Comparison of ENCODE assay signal across 1 cellular context in the genomic region with DNA sequence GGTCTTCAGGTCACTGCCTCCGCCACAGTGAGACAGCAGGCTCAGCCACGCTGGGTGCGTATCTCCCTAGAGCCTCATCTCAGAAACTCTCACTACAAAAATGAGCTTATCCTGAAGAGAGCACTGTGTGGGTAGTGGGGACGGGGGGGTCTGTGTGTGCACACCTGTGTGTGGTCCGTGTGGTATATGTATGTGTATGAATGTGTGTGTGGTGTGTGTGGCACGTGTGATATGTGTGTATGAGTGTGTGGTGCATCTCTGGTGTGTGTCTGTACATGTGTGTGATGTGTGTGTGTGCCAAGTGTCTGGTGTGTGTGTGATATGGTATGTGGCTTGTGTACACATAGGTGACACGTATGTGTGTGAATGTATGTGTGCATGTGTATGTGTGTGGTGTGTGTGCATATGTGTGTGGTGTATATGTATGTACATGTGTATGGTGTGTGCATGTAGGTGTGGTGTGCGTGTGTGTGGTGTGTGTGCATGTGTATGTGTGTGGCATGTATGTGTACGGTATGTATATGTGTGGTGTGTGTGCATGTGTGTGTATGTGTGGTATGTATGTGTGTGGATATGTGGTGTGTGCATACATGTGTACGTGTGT.
TF ChIP-seq lines count a peak whose summit lies in the region.

No MANE protein-coding gene starts in this region.

TF ChIP-seq in H1, 55 proteins besides CTCF, POLR2A, EP300 and RAD21:
- TF ChIP-seq SP2 (IDR thresholded peaks at IDR 0.05; ENCODE audit: low read length) (no peak), EZH2 (IDR thresholded peaks at IDR 0.05; ENCODE audit: low read depth, low read length, severe bottlenecking) (no peak), SRF (IDR thresholded peaks at IDR 0.05; ENCODE audit: low read depth, low read length) (no peak), RFX5 (IDR thresholded peaks at IDR 0.05; ENCODE audit: borderline replicate concordance, low read depth, low read length) (no peak)
- TF ChIP-seq, protein P1, sequence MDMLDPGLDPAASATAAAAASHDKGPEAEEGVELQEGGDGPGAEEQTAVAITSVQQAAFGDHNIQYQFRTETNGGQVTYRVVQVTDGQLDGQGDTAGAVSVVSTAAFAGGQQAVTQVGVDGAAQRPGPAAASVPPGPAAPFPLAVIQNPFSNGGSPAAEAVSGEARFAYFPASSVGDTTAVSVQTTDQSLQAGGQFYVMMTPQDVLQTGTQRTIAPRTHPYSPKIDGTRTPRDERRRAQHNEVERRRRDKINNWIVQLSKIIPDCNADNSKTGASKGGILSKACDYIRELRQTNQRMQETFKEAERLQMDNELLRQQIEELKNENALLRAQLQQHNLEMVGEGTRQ (IDR thresholded peaks at IDR 0.05; ENCODE audit: low read length), result no peak
